Comparison of ENCODE assay signal across 8 cellular contexts in genomic region chr19:1213391-1214286, GRCh38.
DNase-seq lines count a peak whose midpoint lies in the region; ATAC-seq lines count a peak whose summit lies in the region.

No MANE protein-coding gene starts in this region.

- no peak for ATAC-seq in HG03025 (IDR thresholded peaks at IDR 0.05; ENCODE audit: low FRiP score, unreplicated experiment)

- DNase-seq in EL (peak; percentile 87), NCI-H2196 treated with DMSO at 0.1 percent for 48 hours (lab: John Stamatoyannopoulos, UW; ENCODE audit: unreplicated experiment) (peak; percentile 82), globus pallidus (ENCODE audit: low spot score) (peak; percentile 63), pons (ENCODE audit: low spot score) (peak; percentile 72), NCI-H774 (lab: John Stamatoyannopoulos, UW) (no peak), D341Med (ENCODE audit: low spot score) (no peak)
- DNase-seq in activated effector memory CD4-positive, alpha-beta T cell treated with Interleukin-2 at 50 U/mL for 16 hours = peak; percentile 35

Comparison
In these comparisons a context has a peak if more than half of its experiments do, and no peak if none do; other contexts are left out.
1. DNase-seq: peak in EL (single experiment), NCI-H2196 treated with DMSO at 0.1 percent for 48 hours (single experiment), activated effector memory CD4-positive, alpha-beta T cell treated with Interleukin-2 at 50 U/mL for 16 hours (single experiment), globus pallidus (single experiment) and pons (single experiment); none in NCI-H774 (single experiment) and D341Med (single experiment).